Comparison of ENCODE assay signal across 9 cellular contexts in the genomic region with DNA sequence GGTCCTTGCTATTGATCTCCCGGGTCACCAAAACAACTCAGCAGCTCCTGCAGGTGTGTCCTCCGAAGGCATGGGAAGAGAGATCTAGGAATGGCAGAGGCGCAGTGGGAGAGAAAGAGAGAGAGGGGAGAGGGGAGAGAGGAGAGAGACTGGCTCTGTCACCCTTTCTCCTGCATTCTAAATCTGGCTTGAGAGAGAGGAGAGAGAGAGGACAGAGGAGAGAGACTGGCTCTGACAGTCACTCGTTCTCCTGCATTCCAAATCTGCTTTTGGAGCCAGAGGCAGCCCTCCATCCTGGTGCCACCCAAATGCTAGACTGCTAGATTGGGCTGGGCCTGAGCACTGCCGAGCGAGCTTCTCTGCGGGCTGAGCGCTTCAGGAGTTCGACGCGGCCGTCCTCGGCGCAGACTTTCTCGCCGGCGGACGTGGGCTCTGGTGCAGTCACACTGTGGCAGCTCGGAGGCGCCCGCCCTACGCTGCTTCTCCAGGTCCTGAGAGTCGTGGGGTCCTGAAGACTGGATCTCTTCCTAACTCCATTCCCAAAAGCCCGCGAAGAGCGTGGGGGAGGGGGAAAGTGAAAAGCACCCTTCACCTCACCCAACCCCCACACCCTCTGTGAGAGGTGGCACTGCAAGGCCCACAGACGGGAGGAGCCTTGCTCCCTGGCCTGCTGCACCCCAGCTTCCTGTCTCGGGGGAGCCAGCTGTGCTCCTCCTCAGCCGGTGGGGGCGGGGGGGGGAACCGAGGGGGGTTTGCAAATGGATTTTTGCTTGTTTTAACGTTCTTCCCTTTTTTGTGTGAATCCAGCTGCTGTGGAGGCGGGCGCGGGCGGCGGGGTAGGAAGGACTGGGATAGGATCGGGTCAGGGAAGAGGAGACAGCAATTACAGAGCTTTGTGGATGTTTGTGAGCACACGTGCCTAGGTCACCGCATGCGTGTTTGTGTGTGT.
DNase-seq lines count a peak whose midpoint lies in the region; TF ChIP-seq lines count a peak whose summit lies in the region.
"Had no signal": no experiment of that assay in that cellular context is flagged by ENCODE, and none has a peak within 500 bp of the region (broad histone marks: within the 10 kb centered on the region; RNA-seq: fewer than 3 reads in every experiment).

No MANE protein-coding gene starts in this region.

- H3K27me3 ChIP-seq in OCI-LY1 (ENCODE audit: insufficient read depth, low read length), result no peaks in the 10 kb centered on the region
- H3K27me3 ChIP-seq in iPS-15b (ENCODE audit: control insufficient read depth, insufficient read depth, low read length), result peaks cover 74% of the 10 kb centered on the region
- peaks cover 41% of the 10 kb centered on the region for H3K27me3 ChIP-seq in thymus (ENCODE audit: control insufficient read depth, insufficient read depth)
- peaks cover 87% of the 10 kb centered on the region for H3K27me3 ChIP-seq in transverse colon

- peak; percentile 48 for DNase-seq in activated CD8-positive, alpha-beta memory T cell treated with anti-CD3 and anti-CD28 coated beads, Interleukin-2, amount 50 U/mL, for 48 hours
- no peak for DNase-seq in activated CD8-positive, alpha-beta memory T cell treated with anti-CD3 and anti-CD28 coated beads, Interleukin-2, amount 50 U/mL, for 4 hours
- DNase-seq in transverse colon (no peak), HT-29 (ENCODE audit: low spot score) (no peak), NCI-H69 (lab: John Stamatoyannopoulos, UW) (no peak)
- DNase-seq: activated CD8-positive, alpha-beta T cell treated with anti-CD3 and anti-CD28 coated beads, Interleukin-2, amount 10 ng/mL, durations not matched to agents 7 days and 5 days had no signal

- intact Hi-C loops in transverse colon (cut with DNase I; ENCODE audit: low total_unique reads), result no loop called here

- no peaks in the 10 kb centered on the region for H3K9me2 ChIP-seq in OCI-LY1 (ENCODE audit: low read depth, low read length)

- H3K27ac ChIP-seq in OCI-LY1 (ENCODE audit: low read depth, low read length, poor library complexity, severe bottlenecking) (no peak overlapping the region), thymus (ENCODE audit: low read depth) (no peak overlapping the region), transverse colon (no peak overlapping the region)

- TF ChIP-seq POLR2A in transverse colon (IDR thresholded peaks at IDR 0.05), result no peak

- H3F3A ChIP-seq in OCI-LY1 (ENCODE audit: insufficient read depth, low read length), result no peaks in the 10 kb centered on the region

- H3K9ac ChIP-seq in OCI-LY1 (ENCODE audit: low read length) (no peak overlapping the region; the same call in 1 of the 2 replicates), iPS-15b (ENCODE audit: low read depth, low read length) (no peak overlapping the region)

- H3K79me2 ChIP-seq in OCI-LY1 (ENCODE audit: insufficient read depth, low read length), result no peaks in the 10 kb centered on the region

- no peak for TF ChIP-seq CTCF in OCI-LY1 (IDR thresholded peaks at IDR 0.05; ENCODE audit: low read length)
- no peak for TF ChIP-seq CTCF in transverse colon (IDR thresholded peaks at IDR 0.05)

- no peaks in the 10 kb centered on the region for H3K9me3 ChIP-seq in OCI-LY1 (ENCODE audit: low read length)
- no peaks in the 10 kb centered on the region for H3K9me3 ChIP-seq in iPS-15b (ENCODE audit: control insufficient read depth, insufficient read depth, low read length)
- no peaks in the 10 kb centered on the region for H3K9me3 ChIP-seq in thymus (ENCODE audit: control insufficient read depth)
- H3K9me3 ChIP-seq in transverse colon, result no peaks in the 10 kb centered on the region

- H3K4me2 ChIP-seq in OCI-LY1 (ENCODE audit: low read length), result peak overlapping the region; percentile 45; the same call in 1 of the 2 replicates

- no peak for TF ChIP-seq EP300 in transverse colon (IDR thresholded peaks at IDR 0.05; ENCODE audit: low read depth)

- H3K4me3 ChIP-seq in OCI-LY1 (ENCODE audit: low read depth, low read length, poor library complexity, severe bottlenecking), result peak overlapping the region; percentile 24
- H3K4me3 ChIP-seq in iPS-15b (ENCODE audit: low read depth, low read length), result peak overlapping the region; percentile 63
- H3K4me3 ChIP-seq in thymus (ENCODE audit: low read length), result peak overlapping the region; percentile 8
- no peak overlapping the region for H3K4me3 ChIP-seq in transverse colon

- H3K4me1 ChIP-seq in OCI-LY1 (ENCODE audit: insufficient read depth, low read length, severe bottlenecking) (peaks cover 8% of the 10 kb centered on the region), iPS-15b (ENCODE audit: control insufficient read depth, insufficient read depth, low read length) (peaks cover 15% of the 10 kb centered on the region), thymus (ENCODE audit: control insufficient read depth, insufficient read depth, low read length) (no peaks in the 10 kb centered on the region), transverse colon (peaks cover 0 to 14% (median 0%) of the 10 kb centered on the region in 4 donors)

- WGBS in thymus, result 9% methylated on average over 41 of the region's 41 CpGs
- 27 to 34% methylated on average over 11 to 41 of the region's 41 CpGs for WGBS in transverse colon (ENCODE audit: low coverage in 1 of 2), 2 donors

- H4K20me1 ChIP-seq in OCI-LY1 (ENCODE audit: insufficient read depth, low read length), result no peaks in the 10 kb centered on the region

- H3K36me3 ChIP-seq in OCI-LY1 (ENCODE audit: insufficient read depth, low read length) (no peaks in the 10 kb centered on the region), iPS-15b (ENCODE audit: control insufficient read depth, insufficient read depth, low read length) (no peaks in the 10 kb centered on the region), thymus (ENCODE audit: control insufficient read depth, insufficient read depth) (no peaks in the 10 kb centered on the region), transverse colon (no peaks in the 10 kb centered on the region)

- no peak overlapping the region for H2AFZ ChIP-seq in OCI-LY1 (ENCODE audit: low read length)

- in situ Hi-C loops in transverse colon (cut with MboI; ENCODE audit: low pct_ligation_motif_present in 1 of 4, low pct_unique_long_range_greater_than_20kb in 1 of 4, low sequenced_read_pairs in 3 of 4), result loop anchor here in 3 of 4 donors (25.0 kb wide), 2 partner anchors 234 to 1009 kb away; a partner anchor contains a TSS

Comparison
In these comparisons a context has a peak if more than half of its experiments do, and no peak if none do; other contexts are left out.
1. H3K4me3 ChIP-seq: peak in OCI-LY1 (single experiment), iPS-15b (single experiment) and thymus (single experiment); none in transverse colon (0 of 4).